In the genomic region with DNA sequence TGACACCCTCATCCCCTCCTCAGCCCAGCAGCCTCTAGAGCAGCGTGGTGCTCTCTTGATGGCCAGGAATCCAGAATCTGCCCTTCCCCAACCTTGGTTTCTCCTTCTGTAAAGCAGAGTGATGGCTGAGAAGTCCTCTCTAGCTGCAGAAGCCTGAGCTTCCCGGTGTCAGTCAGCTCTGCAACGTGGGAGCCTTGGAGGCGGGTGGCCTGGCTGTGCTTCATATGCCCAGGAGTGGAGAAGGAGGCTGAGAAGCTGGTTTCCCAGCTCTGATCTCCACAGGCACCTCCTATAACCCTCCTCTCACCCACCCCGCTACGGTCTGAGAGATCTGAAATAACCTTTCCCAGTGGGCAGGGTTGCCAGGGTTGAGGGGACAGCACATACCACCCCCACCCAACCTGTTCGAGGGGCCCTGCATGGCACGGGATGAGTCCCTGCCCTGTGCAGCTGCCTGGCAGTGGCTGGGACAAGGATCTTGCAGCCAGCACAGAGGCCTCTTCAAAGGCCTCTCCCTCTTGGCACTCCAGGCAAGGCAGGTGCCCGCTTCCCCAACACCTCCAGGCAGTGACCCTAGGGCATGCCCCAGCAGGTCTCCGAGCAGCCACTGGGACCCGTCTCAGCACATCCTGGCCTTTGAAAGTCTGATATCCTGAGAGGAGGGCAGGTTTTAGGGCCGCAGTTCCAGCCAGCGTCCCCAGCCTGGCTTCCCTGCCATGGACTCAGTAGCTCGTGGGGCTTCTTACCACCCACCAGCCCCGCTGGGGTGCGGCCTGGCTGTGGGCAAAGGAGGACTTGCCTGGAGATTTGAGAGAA, we compare ENCODE assay signal across 11 cellular contexts.
"Had no signal": no experiment of that assay in that cellular context is flagged by ENCODE, and none has a peak within 500 bp of the region (broad histone marks: within the 10 kb centered on the region; RNA-seq: fewer than 3 reads in every experiment).

No MANE protein-coding gene starts in this region.

- H3K4me3 ChIP-seq: gastrocnemius medialis, left ventricle myocardium inferior, tibial artery, vagina had no signal

- H3K27ac ChIP-seq: gastrocnemius medialis, left ventricle myocardium inferior, tibial artery, vagina had no signal

- H3K36me3 ChIP-seq: gastrocnemius medialis had no signal

- H3K4me1 ChIP-seq: gastrocnemius medialis, left ventricle myocardium inferior, tibial artery, vagina had no signal

- H3K27me3 ChIP-seq: gastrocnemius medialis, tibial artery, vagina had no signal

- H3K9me3 ChIP-seq: gastrocnemius medialis, left ventricle myocardium inferior, tibial artery, vagina had no signal

- ATAC-seq: gastrocnemius medialis, T-helper 17 cell, WTC11 had no signal

- DNase-seq: activated CD4-positive, alpha-beta T cell treated with anti-CD3 and anti-CD28 coated beads, Interleukin-2, amount 10 ng/mL, durations not matched to agents 24 days and 14 days; activated naive CD4-positive, alpha-beta T cell treated with Interleukin-2 at 50 U/mL for 16 hours; gastrocnemius medialis; islet precursor cell; left ventricle myocardium inferior; mesendoderm; stimulated activated CD4-positive, alpha-beta T cell treated with anti-CD3 and anti-CD28 coated beads, Interleukin-4, amount 100 ng/mL, for 1 hour; T-helper 17 cell; tibial artery had no signal
